In the genomic region with DNA sequence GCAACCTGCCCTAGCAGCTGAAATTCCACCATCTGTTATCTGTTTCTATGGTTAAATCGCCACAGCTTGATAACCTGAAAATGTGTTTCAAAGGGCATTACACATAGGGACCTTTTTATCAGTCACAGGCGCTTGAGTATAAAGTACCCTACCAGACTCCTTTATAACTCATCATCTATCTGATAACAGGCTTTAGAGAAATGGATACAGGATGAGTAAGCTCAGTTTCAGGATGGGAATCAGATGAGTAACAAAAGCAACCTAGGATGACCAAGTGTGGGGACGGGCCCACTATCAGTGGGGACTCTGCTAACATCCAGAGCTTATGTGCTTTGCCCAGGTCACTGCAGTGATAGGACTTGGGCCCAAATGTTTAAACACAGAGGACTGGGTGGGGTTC, we compare ENCODE assay signal across 28 cellular contexts. TPM values are rescaled to one million over a fixed set of nuclear protein-coding genes. Genes with fewer than 3 reads are reported as not detected.
A peak's percentile ranks its signal among the peaks of the same experiment; 100 is the strongest.
DNase-seq lines count a peak whose midpoint lies in the region; ATAC-seq and TF ChIP-seq lines count a peak whose summit lies in the region.
"Had no signal": no experiment of that assay in that cellular context is flagged by ENCODE, and none has a peak within 500 bp of the region (broad histone marks: within the 10 kb centered on the region; RNA-seq: fewer than 3 reads in every experiment).

No MANE protein-coding gene starts in this region.

- peaks cover 2% of the 10 kb centered on the region; the same call in 1 of the 2 replicates for H3K4me1 ChIP-seq in IMR-90 (ENCODE audit: control insufficient read depth, insufficient read depth, low read length)
- H3K4me1 ChIP-seq: right atrium auricular region had no signal

- no peaks in the 10 kb centered on the region for H3K9me3 Mint-ChIP-seq in effector memory CD8-positive, alpha-beta T cell
- H3K9me3 Mint-ChIP-seq: stimulated activated naive CD8-positive, alpha-beta T cell treated with anti-CD3 and anti-CD28 coated beads, Interleukin-15, Interleukin-2, amounts not matched to agents 100 ng/mL and 50 ng/mL, for 24 hours had no signal

- H3K9me3 ChIP-seq in IMR-90 (ENCODE audit: control insufficient read depth, insufficient read depth, low read length): peaks cover 4% of the 10 kb centered on the region
- H3K9me3 ChIP-seq: left lung, thoracic aorta had no signal

- peaks cover 11% of the 10 kb centered on the region for H3K9me1 ChIP-seq in IMR-90 (ENCODE audit: insufficient read depth, low read length)

- no peak overlapping the region for H3K14ac ChIP-seq in IMR-90 (replicated peaks; ENCODE audit: low read depth, low read length)

- BruUV-seq in IMR-90 (replicated peaks; lab: Mats Ljungman, UMichigan): no TSS peak

- H2BK15ac ChIP-seq in IMR-90 (ENCODE audit: low read depth, low read length): no peak overlapping the region

- no peaks in the 10 kb centered on the region for H3K27me3 ChIP-seq in IMR-90 (ENCODE audit: control insufficient read depth, insufficient read depth, low read length)
- H3K27me3 ChIP-seq: left lung, right atrium auricular region had no signal

- H3K36me3 Mint-ChIP-seq in effector memory CD8-positive, alpha-beta T cell (ENCODE audit: insufficient read depth): peaks cover 74% of the 10 kb centered on the region

- no peak overlapping the region for H3K9ac ChIP-seq in IMR-90 (ENCODE audit: low read depth, low read length)
- H3K9ac ChIP-seq: KMS-11 had no signal

- H2BK120ac ChIP-seq in IMR-90 (ENCODE audit: low read depth, low read length): no peak overlapping the region

- CTCF ChIA-PET in IMR-90 (lab: Yijun Ruan, JAX): no interaction called here

- no peaks in the 10 kb centered on the region for H3K27me3 Mint-ChIP-seq in effector memory CD8-positive, alpha-beta T cell
- H3K27me3 Mint-ChIP-seq: activated CD4-positive, alpha-beta T cell treated with anti-CD3 and anti-CD28 coated beads, Interleukin-2, amount 10 ng/mL, durations not matched to agents 7 days and 5 days; stimulated activated naive CD8-positive, alpha-beta T cell treated with anti-CD3 and anti-CD28 coated beads, Interleukin-15, Interleukin-2, amounts not matched to agents 100 ng/mL and 50 ng/mL, for 24 hours had no signal

- H4K8ac ChIP-seq in IMR-90 (ENCODE audit: low read depth in 2 of 2, low read length in 2 of 2): no peak overlapping the region

- no peak overlapping the region for H2AFZ ChIP-seq in IMR-90 (replicated peaks; ENCODE audit: low read length, poor library complexity)

- H3K4me1 Mint-ChIP-seq in effector memory CD8-positive, alpha-beta T cell (ENCODE audit: low read depth in 2 of 2): peaks cover 15 to 21% of the 10 kb centered on the region in 2 donors

- H4K91ac ChIP-seq in IMR-90 (ENCODE audit: insufficient read depth, low read depth, low read length): no peak overlapping the region

- H3K27ac ChIP-seq in IMR-90 (ENCODE audit: insufficient read depth, low read length): no peak overlapping the region
- H3K27ac ChIP-seq: 22Rv1, KMS-11, right atrium auricular region, thoracic aorta had no signal

- intact Hi-C loops in IMR-90 (cut with micrococcal nuclease): no loop called here

- H3K4me3 Mint-ChIP-seq in effector memory CD8-positive, alpha-beta T cell: no peak overlapping the region
- H3K4me3 Mint-ChIP-seq: activated CD4-positive, alpha-beta T cell treated with anti-CD3 and anti-CD28 coated beads, Interleukin-2, amount 10 ng/mL, durations not matched to agents 7 days and 5 days; stimulated activated naive CD8-positive, alpha-beta T cell treated with anti-CD3 and anti-CD28 coated beads, Interleukin-15, Interleukin-2, amounts not matched to agents 100 ng/mL and 50 ng/mL, for 24 hours had no signal

- H3K4me2 ChIP-seq in IMR-90 (ENCODE audit: low read depth, low read length): no peak overlapping the region
- H3K4me2 ChIP-seq: KMS-11 had no signal

- no peak overlapping the region for H2AK5ac ChIP-seq in IMR-90 (ENCODE audit: low read depth, low read length)

- H3K4ac ChIP-seq in IMR-90 (ENCODE audit: low read depth, low read length): no peak overlapping the region

- no peak for TF ChIP-seq POLR2A in IMR-90 (IDR thresholded peaks at IDR 0.05; ENCODE audit: low read depth, low read length)

- 75% methylated on average over 1 of the region's 3 CpGs; no CpG with 5 or more reads in 1 of the 2 experiments for WGBS in IMR-90 (ENCODE audit: extremely low coverage in 2 of 2, insufficient read length in 1 of 2), 2 experiments

- no peak for DNase-seq in activated CD4-positive, CD25-positive, alpha-beta regulatory T cell treated with anti-CD3 and anti-CD28 coated beads, Interleukin-2, amount 50 U/mL, for 72 hours
- DNase-seq in A172 (ENCODE audit: low spot score): peak; percentile 62
- DNase-seq in IMR-90: peak; percentile 54
- no peak for DNase-seq in effector memory CD8-positive, alpha-beta T cell
- no peak for DNase-seq in NCI-H774 (lab: John Stamatoyannopoulos, UW)
- DNase-seq: activated CD4-positive, alpha-beta T cell treated with anti-CD3 and anti-CD28 coated beads, Interleukin-2, amount 10 ng/mL, durations not matched to agents 7 days and 5 days; activated effector memory CD4-positive, alpha-beta T cell treated with Interleukin-2 at 50 U/mL for 16 hours; dermis blood vessel endothelial cell; foreskin fibroblast; head of caudate nucleus; islet precursor cell; left lung; MM.1S; NCI-H1105 treated with DMSO at 0.1 percent for 48 hours; NCI-H2029; posterior cingulate gyrus; SHP77; small intestine had no signal

- dilution Hi-C loops in IMR-90 (cut with HindIII; ENCODE audit: low sequenced_read_pairs, unreplicated experiment): no loop called here

- ATAC-seq in activated CD4-positive, CD25-positive, alpha-beta regulatory T cell treated with anti-CD3 and anti-CD28 coated beads, Interleukin-2, amount 50 U/mL, for 24 hours: peak; percentile 30 to 38
- ATAC-seq in IMR-90 (ENCODE audit: low read depth): peak; percentile 45
- no peak for ATAC-seq in effector memory CD8-positive, alpha-beta T cell (replicated peaks)
- no peak for ATAC-seq in GM19452 (IDR thresholded peaks at IDR 0.05; ENCODE audit: unreplicated experiment)
- no peak for ATAC-seq in HG03571 (IDR thresholded peaks at IDR 0.05; ENCODE audit: unreplicated experiment)
- ATAC-seq: esophagus mucosa, left lung, Panc1 had no signal

- no peak overlapping the region for H2BK20ac ChIP-seq in IMR-90 (ENCODE audit: low read depth, low read length)

- in situ Hi-C loops in IMR-90 (cut with MboI; ENCODE audit: low sequenced_read_pairs): no loop called here

- no peak overlapping the region for H3K18ac ChIP-seq in IMR-90 (ENCODE audit: low read depth, low read length)

- POLR2A ChIA-PET in IMR-90 (lab: Charles Lee; ENCODE audit: unreplicated experiment): no interaction called here

- no peaks in the 10 kb centered on the region; a peak in 1 of 4 replicates for H3K79me1 ChIP-seq in IMR-90 (ENCODE audit: low read depth in 1 of 2, low read length in 2 of 2)

- peak overlapping the region; percentile 80 for H3K27ac Mint-ChIP-seq in effector memory CD8-positive, alpha-beta T cell
- H3K27ac Mint-ChIP-seq: activated CD4-positive, alpha-beta T cell treated with anti-CD3 and anti-CD28 coated beads, Interleukin-2, amount 10 ng/mL, durations not matched to agents 7 days and 5 days; stimulated activated naive CD8-positive, alpha-beta T cell treated with anti-CD3 and anti-CD28 coated beads, Interleukin-15, Interleukin-2, amounts not matched to agents 100 ng/mL and 50 ng/mL, for 24 hours had no signal

- no peak overlapping the region for H2BK5ac ChIP-seq in IMR-90 (ENCODE audit: low read depth, low read length, poor library complexity, severe bottlenecking)

- H4K20me1 ChIP-seq in IMR-90 (ENCODE audit: insufficient read depth, low read length): no peaks in the 10 kb centered on the region

- no peak for TF ChIP-seq CTCF in IMR-90 (conservative IDR thresholded peaks at IDR 0.05; ENCODE audit: low read depth, low read length)

- no peak for TF ChIP-seq RAD21 in IMR-90 (IDR thresholded peaks at IDR 0.05; ENCODE audit: low read length)

- H3K36me3 ChIP-seq in IMR-90 (ENCODE audit: control insufficient read depth, insufficient read depth, low read length): peaks cover 37% of the 10 kb centered on the region
- H3K36me3 ChIP-seq: right atrium auricular region had no signal

- no peak overlapping the region for H2AK9ac ChIP-seq in IMR-90 (replicated peaks; ENCODE audit: low read depth, low read length, poor library complexity)

- no peak overlapping the region for H4K5ac ChIP-seq in IMR-90 (ENCODE audit: low read depth, low read length)

- no peak overlapping the region for H3K56ac ChIP-seq in IMR-90 (ENCODE audit: extremely low read depth, insufficient read depth, low read length)

- H3K23ac ChIP-seq in IMR-90 (ENCODE audit: low read depth, low read length): no peak overlapping the region

- H3K4me3 ChIP-seq in IMR-90 (ENCODE audit: insufficient read depth, low read depth, low read length): no peak overlapping the region
- H3K4me3 ChIP-seq: left lung, right atrium auricular region, thoracic aorta had no signal

TF ChIP-seq in IMR-90, 13 proteins besides CTCF, POLR2A, EP300 and RAD21:
- TF ChIP-seq RFX5 (IDR thresholded peaks at IDR 0.05; ENCODE audit: low read depth, low read length) (no peak), RCOR1 (IDR thresholded peaks at IDR 0.05; ENCODE audit: insufficient replicate concordance, low read length) (peak; percentile 11)
TF ChIP-seq in IMR-90: peak in this region for 1.

RNA-seq across cellular contexts. Expression of a gene that starts 26.1 kb away (rescaled TPM):
- total RNA-seq in A172 (2014; rRNA removed; shearing (Covaris generic)): 17.0 and 17.5 TPM in 2 replicates
- total RNA-seq in IMR-90 (2012; rRNA removed): 4.2 and 4.5 TPM in 2 replicates
- 1.5 and 2.0 TPM in 2 replicates for polyA plus RNA-seq in IMR-90 (2012; rRNA removed)
- 0.73 and 1.1 TPM in 2 replicates for polyA plus RNA-seq in IMR-90 (2012; cell fraction: cytosol; rRNA removed)
- polyA plus RNA-seq in IMR-90 (2012; cell fraction: nucleus; rRNA removed; ENCODE audit: low replicate concordance): 0.39 and 1.7 TPM in 2 replicates

Comparison
In these comparisons a context has a peak if more than half of its experiments do, and no peak if none do; other contexts are left out.
1. ATAC-seq: peak in activated CD4-positive, CD25-positive, alpha-beta regulatory T cell treated with anti-CD3 and anti-CD28 coated beads, Interleukin-2, amount 50 U/mL, for 24 hours (2 of 2) and IMR-90 (single experiment); none in effector memory CD8-positive, alpha-beta T cell (single experiment), GM19452 (single experiment) and HG03571 (single experiment).
2. DNase-seq: peak in A172 (single experiment) and IMR-90 (single experiment); none in activated CD4-positive, CD25-positive, alpha-beta regulatory T cell treated with anti-CD3 and anti-CD28 coated beads, Interleukin-2, amount 50 U/mL, for 72 hours (single experiment), effector memory CD8-positive, alpha-beta T cell (0 of 3) and NCI-H774 (single experiment).